Comparison of ENCODE assay signal across 21 cellular contexts in genomic region chr5:101626572-101626971, GRCh38.
DNase-seq lines count a peak whose midpoint lies in the region; ATAC-seq, FAIRE-seq and TF ChIP-seq lines count a peak whose summit lies in the region.
"Had no signal": no experiment of that assay in that cellular context is flagged by ENCODE, and none has a peak within 500 bp of the region (broad histone marks: within the 10 kb centered on the region; RNA-seq: fewer than 3 reads in every experiment).

No MANE protein-coding gene starts in this region.

- CTCF ChIA-PET in A673 (lab: Charles Lee), result no interaction called here

- ATAC-seq in GM18870 (IDR thresholded peaks at IDR 0.05; ENCODE audit: unreplicated experiment), result no peak
- ATAC-seq: HCT116 had no signal

- TF ChIP-seq CTCF in A673 (conservative IDR thresholded peaks at IDR 0.05; ENCODE audit: low read depth, low read length), result no peak

- H3K27ac ChIP-seq in A673 (ENCODE audit: low read depth, low read length, poor library complexity, severe bottlenecking) (no peak overlapping the region), HUES6 (ENCODE audit: low read depth, low read length) (0 out of 2 replicates have a peak overlapping the region, but pooled peaks have one; percentile 63), small intestine (ENCODE audit: low read depth in 1 of 2, low read length in 1 of 2) (no peak overlapping the region)
- H3K27ac ChIP-seq: BLaER1 treated with 17β-estradiol and CSF1 and Interleukin-3, amounts not matched to agents 10 nM and 100 nM; SJSA1 had no signal

- no peak overlapping the region for H3K4me3 ChIP-seq in A673 (ENCODE audit: low read depth, low read length, poor library complexity, severe bottlenecking)
- H3K4me3 ChIP-seq in HUES6 (ENCODE audit: low read depth, low read length), result 0 out of 2 replicates have a peak overlapping the region, but pooled peaks have one; percentile 21
- no peak overlapping the region for H3K4me3 ChIP-seq in small intestine (ENCODE audit: low read depth in 1 of 2, low read length in 2 of 2)
- H3K4me3 ChIP-seq: BLaER1 treated with 17β-estradiol and CSF1 and Interleukin-3, amounts not matched to agents 10 nM and 100 nM; SJSA1 had no signal

- no peak for FAIRE-seq in GM19239 (lab: Jason Lieb, UNC)
- FAIRE-seq in small intestine (lab: Jason Lieb, UNC), result no peak
- FAIRE-seq: A204.1, GM12892 had no signal

- POLR2A ChIA-PET in A673 (lab: Charles Lee; ENCODE audit: low non-redundant PET), result no interaction called here

- H3K27me3 ChIP-seq in A673 (replicated peaks; ENCODE audit: insufficient read depth, low read depth, low read length, poor library complexity) (peaks cover 36% of the 10 kb centered on the region), HUES6 (ENCODE audit: control insufficient read depth, insufficient read depth, low read length) (no peaks in the 10 kb centered on the region), small intestine (ENCODE audit: control insufficient read depth in 2 of 2, insufficient read depth in 2 of 2, low read length in 2 of 2) (no peaks in the 10 kb centered on the region)
- H3K27me3 ChIP-seq: BLaER1 treated with 17β-estradiol and CSF1 and Interleukin-3, amounts not matched to agents 10 nM and 100 nM; SJSA1 had no signal

- no TSS peak for BruUV-seq in A673 (replicated peaks; lab: Mats Ljungman, UMichigan)

- H3K9me3 ChIP-seq in A673 (ENCODE audit: low read depth, low read length, poor library complexity, severe bottlenecking) (no peaks in the 10 kb centered on the region), HUES6 (ENCODE audit: control insufficient read depth, insufficient read depth, low read depth, low read length) (peaks cover 3% of the 10 kb centered on the region; the same call in 1 of the 2 replicates), small intestine (ENCODE audit: control insufficient read depth, low read depth) (no peaks in the 10 kb centered on the region)

- H3K36me3 ChIP-seq in A673 (ENCODE audit: insufficient read depth, low read length, poor library complexity, severe bottlenecking) (no peaks in the 10 kb centered on the region), HUES6 (ENCODE audit: control insufficient read depth, insufficient read depth, low read length) (no peaks in the 10 kb centered on the region), small intestine (ENCODE audit: control insufficient read depth in 2 of 2, insufficient read depth in 2 of 2, low read length in 2 of 2) (no peaks in the 10 kb centered on the region)
- H3K36me3 ChIP-seq: BLaER1 treated with 17β-estradiol and CSF1 and Interleukin-3, amounts not matched to agents 10 nM and 100 nM; SJSA1 had no signal

- DNase-seq in A673 (ENCODE audit: low spot score), result peak; percentile 72
- DNase-seq in NCI-H748 (lab: John Stamatoyannopoulos, UW; ENCODE audit: unreplicated experiment), result peak; percentile 87
- DNase-seq in iPS DF 19.7 (ENCODE audit: low read depth, low spot score), result peak; percentile 40
- DNase-seq in GM19239 (ENCODE audit: insufficient read length, low spot score), result no peak
- no peak for DNase-seq in small intestine
- DNase-seq in OCI-M2 (lab: John Stamatoyannopoulos, UW; ENCODE audit: unreplicated experiment), result no peak
- DNase-seq: DMS 273 treated with DMSO at 0.1 percent for 48 hours, GDM1, NCI-H1048, NCI-H1930, NCI-H226, NCI-H524 treated with DMSO at 0.1 percent for 48 hours, OCI-M1, RPMI8226 had no signal

- 50 to 74% (median 67%) methylated on average over 1 of the region's 1 CpG for WGBS in small intestine, 3 donors

- H3K9ac ChIP-seq in HUES6 (ENCODE audit: low read length), result no peak overlapping the region
- H3K9ac ChIP-seq: BLaER1 treated with 17β-estradiol and CSF1 and Interleukin-3, amounts not matched to agents 10 nM and 100 nM had no signal

- intact Hi-C loops in A673 (cut with micrococcal nuclease; ENCODE audit: unreplicated experiment), result no loop called here

- H3K4me1 ChIP-seq in A673 (ENCODE audit: insufficient read depth, low read length, poor library complexity, severe bottlenecking), result no peaks in the 10 kb centered on the region
- H3K4me1 ChIP-seq in HUES6 (ENCODE audit: control insufficient read depth, insufficient read depth, low read length), result peaks cover 37% of the 10 kb centered on the region
- H3K4me1 ChIP-seq in small intestine (ENCODE audit: control insufficient read depth in 2 of 2, insufficient read depth in 1 of 2, low read depth in 1 of 2, low read length in 1 of 2), result no peaks in the 10 kb centered on the region
- H3K4me1 ChIP-seq: SJSA1 had no signal

Comparison
In these comparisons a context has a peak if more than half of its experiments do, and no peak if none do; other contexts are left out.
1. DNase-seq: peak in A673 (single experiment), NCI-H748 (single experiment) and iPS DF 19.7 (single experiment); none in GM19239 (single experiment), small intestine (single experiment) and OCI-M2 (single experiment).